In the genomic region with DNA sequence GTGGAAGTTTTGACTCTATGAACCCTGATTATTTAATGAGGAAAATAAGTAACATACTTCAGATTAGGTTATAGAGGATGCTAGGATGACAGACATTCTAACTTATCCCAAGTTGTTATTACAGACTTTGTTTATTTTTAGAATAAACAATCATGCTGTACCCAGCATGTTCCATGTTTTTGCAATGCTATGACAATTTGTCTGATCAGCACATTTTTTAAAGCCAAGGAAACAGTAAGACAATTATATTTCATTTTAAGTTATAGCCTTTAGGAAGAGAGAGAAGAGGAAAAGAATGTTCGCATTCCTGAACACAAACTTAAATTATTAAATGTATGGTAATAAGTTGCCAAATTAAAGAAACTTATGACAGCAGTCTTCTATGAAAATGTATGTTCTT, we compare ENCODE assay signal across 14 cellular contexts.
A peak's percentile ranks its signal among the peaks of the same experiment; 100 is the strongest.
DNase-seq lines count a peak whose midpoint lies in the region; ATAC-seq, FAIRE-seq and TF ChIP-seq lines count a peak whose summit lies in the region.
"Had no signal": no experiment of that assay in that cellular context is flagged by ENCODE, and none has a peak within 500 bp of the region (broad histone marks: within the 10 kb centered on the region; RNA-seq: fewer than 3 reads in every experiment).

No MANE protein-coding gene starts in this region.

- DNase-seq in SK-N-MC (ENCODE audit: low read depth, low spot score) (no peak), K562 (ENCODE audit: extremely low read depth in 1 of 4, low spot score in 3 of 4) (no peak), fibroblast of peridontal ligament (ENCODE audit: extremely low read depth) (peak; percentile 9), foreskin fibroblast (no peak), C1 segment of cervical spinal cord (lab: John Stamatoyannopoulos, UW) (no peak)
- DNase-seq in activated T-helper 2 cell treated with anti-CD3 and anti-CD28 coated beads, Interferon-gamma antibody, Interleukin-2, Interleukin-4, amounts not matched to agents 10 μg/mL and 5 μg/mL and 100 μg/mL, durations not matched to agents 14 hours and 24 hours and 36 hours (ENCODE audit: low spot score), result no peak
- no peak for DNase-seq in activated CD4-positive, alpha-beta T cell treated with anti-CD3 and anti-CD28 coated beads, Interleukin-2, amount 50 U/mL, for 48 hours
- DNase-seq: AML-193; CD4-positive, CD25-positive, alpha-beta regulatory T cell; DMS53; H9 had no signal

- H3K9me1 ChIP-seq in K562 (ENCODE audit: control insufficient read depth, insufficient read depth, low read length), result no peaks in the 10 kb centered on the region

- no peaks in the 10 kb centered on the region for H3K9me3 ChIP-seq in SK-N-MC (ENCODE audit: low read depth, low read length)
- H3K9me3 ChIP-seq in K562 (replicated peaks; ENCODE audit: control insufficient read depth, insufficient read depth, low read depth, low read length), result no peaks in the 10 kb centered on the region
- H3K9me3 ChIP-seq: BLaER1 had no signal

- CTCF ChIA-PET in K562 (lab: Yijun Ruan, JAX; ENCODE audit: low intra/inter-chr PET ratio), result no interaction called here

- no peak overlapping the region for H3K9ac ChIP-seq in SK-N-MC (ENCODE audit: insufficient read length)
- H3K9ac ChIP-seq in K562 (ENCODE audit: insufficient read depth in 1 of 2, low read depth in 2 of 2, low read length in 2 of 2), result no peak overlapping the region
- H3K9ac ChIP-seq: BLaER1 had no signal

- H3K4me3 ChIP-seq in SK-N-MC (peak overlapping the region; percentile 45; the same call in 1 of the 2 replicates), K562 (no peak overlapping the region), foreskin fibroblast (ENCODE audit: low read depth in 1 of 2, low read length in 2 of 2) (no peak overlapping the region)
- H3K4me3 ChIP-seq: BLaER1, GM23338 had no signal

- H3K27ac Mint-ChIP-seq in nephron, result peak overlapping the region; percentile 24 to 90 (median 81)
- H3K27ac Mint-ChIP-seq in activated T-helper 2 cell treated with anti-CD3 and anti-CD28 coated beads, Interferon-gamma antibody, Interleukin-2, Interleukin-4, amounts not matched to agents 10 μg/mL and 5 μg/mL and 100 μg/mL, durations not matched to agents 14 hours and 24 hours and 36 hours, result no peak overlapping the region
- H3K27ac Mint-ChIP-seq: CD4-positive, CD25-positive, alpha-beta regulatory T cell; GM23338; H9 had no signal

- in situ Hi-C loops in K562 (cut with MboI), result loop anchor here (25.0 kb wide), 1 partner anchor 310 kb away; no protein-coding TSS in a partner anchor

- no peaks in the 10 kb centered on the region for H3K36me3 Mint-ChIP-seq in nephron (ENCODE audit: low read depth)
- no peaks in the 10 kb centered on the region for H3K36me3 Mint-ChIP-seq in activated T-helper 2 cell treated with anti-CD3 and anti-CD28 coated beads, Interferon-gamma antibody, Interleukin-2, Interleukin-4, amounts not matched to agents 10 μg/mL and 5 μg/mL and 100 μg/mL, durations not matched to agents 14 hours and 24 hours and 36 hours (ENCODE audit: low read depth)
- H3K36me3 Mint-ChIP-seq: CD4-positive, CD25-positive, alpha-beta regulatory T cell had no signal

- no peaks in the 10 kb centered on the region for H4K20me1 ChIP-seq in K562 (replicated peaks; ENCODE audit: control insufficient read depth, insufficient read depth, low read length)
- H4K20me1 ChIP-seq: BLaER1 had no signal

- H3K4me1 ChIP-seq in K562 (replicated peaks in 1 of 2; ENCODE audit: control insufficient read depth in 2 of 2, insufficient read depth in 2 of 2, low read length in 2 of 2), result no peaks in the 10 kb centered on the region
- H3K4me1 ChIP-seq: BLaER1 had no signal

- BruUV-seq in K562 (replicated peaks; lab: Mats Ljungman, UMichigan), result no TSS peak

- no peaks in the 10 kb centered on the region for H3K79me2 ChIP-seq in K562 (ENCODE audit: control insufficient read depth, insufficient read depth, low read length)

- no peak overlapping the region for H3K4me2 ChIP-seq in K562 (ENCODE audit: insufficient read depth, low read length)
- H3K4me2 ChIP-seq: BLaER1, GM23338 had no signal

- H3K27ac ChIP-seq in SK-N-MC, result peak overlapping the region; percentile 70
- H3K27ac ChIP-seq in K562 (ENCODE audit: extremely low read depth, low read depth, low read length), result no peak overlapping the region
- H3K27ac ChIP-seq: BLaER1 had no signal

- H2AFZ ChIP-seq in K562 (ENCODE audit: low read depth, low read length), result no peak overlapping the region
- H2AFZ ChIP-seq: GM23338 had no signal

- WGBS in K562 (ENCODE audit: insufficient coverage, low coverage, missing lambda C conversion rate), result 13% methylated on average over 1 of the region's 1 CpG

- H3K27me3 ChIP-seq in K562 (ENCODE audit: control insufficient read depth in 2 of 2, insufficient read depth in 2 of 2, low read length in 2 of 2), result no peaks in the 10 kb centered on the region
- H3K27me3 ChIP-seq: BLaER1 had no signal

- ATAC-seq in K562, result no peak
- ATAC-seq: GM23338 had no signal

- no peaks in the 10 kb centered on the region for H3K36me3 ChIP-seq in SK-N-MC (ENCODE audit: insufficient read depth, low read length)
- no peaks in the 10 kb centered on the region for H3K36me3 ChIP-seq in K562 (ENCODE audit: control insufficient read depth, insufficient read depth, low read length)
- H3K36me3 ChIP-seq: BLaER1 had no signal

- H3K9me3 Mint-ChIP-seq in nephron, result no peaks in the 10 kb centered on the region
- no peaks in the 10 kb centered on the region for H3K9me3 Mint-ChIP-seq in activated T-helper 2 cell treated with anti-CD3 and anti-CD28 coated beads, Interferon-gamma antibody, Interleukin-2, Interleukin-4, amounts not matched to agents 10 μg/mL and 5 μg/mL and 100 μg/mL, durations not matched to agents 14 hours and 24 hours and 36 hours
- H3K9me3 Mint-ChIP-seq: GM23338 had no signal

- POLR2A ChIA-PET in K562 (lab: Yijun Ruan, JAX), result no interaction called here

- intact Hi-C loops in K562 (cut with micrococcal nuclease), result no loop called here
- intact Hi-C loops in activated T-helper 2 cell treated with anti-CD3 and anti-CD28 coated beads, Interferon-gamma antibody, Interleukin-2, Interleukin-4, amounts not matched to agents 10 μg/mL and 5 μg/mL and 100 μg/mL, durations not matched to agents 14 hours and 24 hours and 36 hours (cut with micrococcal nuclease), result no loop called here

- no peak for TF ChIP-seq RAD21 in K562 (CRISPR knock-in tag; conservative IDR thresholded peaks at IDR 0.05 in 1 of 2, IDR thresholded peaks at IDR 0.05 in 1 of 2)

- no peak for FAIRE-seq in K562 (lab: Jason Lieb, UNC)

- no peak for TF ChIP-seq CTCF in K562 (IDR thresholded peaks at IDR 0.05 in 2 of 3, conservative IDR thresholded peaks at IDR 0.05 in 1 of 3; ENCODE audit: insufficient read depth in 2 of 3, low read depth in 1 of 3, low read length in 3 of 3)
- no peak for TF ChIP-seq CTCF in nephron (IDR thresholded peaks at IDR 0.05; ENCODE audit: unreplicated experiment in 3 of 3)
- no peak for TF ChIP-seq CTCF in foreskin fibroblast (IDR thresholded peaks at IDR 0.05; ENCODE audit: low read depth, low read length)

- TF ChIP-seq EP300 in K562 (IDR thresholded peaks at IDR 0.05; ENCODE audit: low read length), result no peak

- H3K4me3 Mint-ChIP-seq in nephron, result peak overlapping the region in 1 of 3 experiments; percentile 47
- H3K4me3 Mint-ChIP-seq in activated T-helper 2 cell treated with anti-CD3 and anti-CD28 coated beads, Interferon-gamma antibody, Interleukin-2, Interleukin-4, amounts not matched to agents 10 μg/mL and 5 μg/mL and 100 μg/mL, durations not matched to agents 14 hours and 24 hours and 36 hours (ENCODE audit: low read depth), result no peak overlapping the region
- H3K4me3 Mint-ChIP-seq: CD4-positive, CD25-positive, alpha-beta regulatory T cell; GM23338; H9 had no signal

- H3K4me1 Mint-ChIP-seq in nephron, result peaks cover 29% of the 10 kb centered on the region
- no peaks in the 10 kb centered on the region for H3K4me1 Mint-ChIP-seq in activated T-helper 2 cell treated with anti-CD3 and anti-CD28 coated beads, Interferon-gamma antibody, Interleukin-2, Interleukin-4, amounts not matched to agents 10 μg/mL and 5 μg/mL and 100 μg/mL, durations not matched to agents 14 hours and 24 hours and 36 hours (ENCODE audit: low read depth)
- H3K4me1 Mint-ChIP-seq: CD4-positive, CD25-positive, alpha-beta regulatory T cell; GM23338 had no signal

- no peaks in the 10 kb centered on the region for H3K27me3 Mint-ChIP-seq in nephron (ENCODE audit: low read depth)
- peaks cover 32% of the 10 kb centered on the region for H3K27me3 Mint-ChIP-seq in activated T-helper 2 cell treated with anti-CD3 and anti-CD28 coated beads, Interferon-gamma antibody, Interleukin-2, Interleukin-4, amounts not matched to agents 10 μg/mL and 5 μg/mL and 100 μg/mL, durations not matched to agents 14 hours and 24 hours and 36 hours (ENCODE audit: low read depth)

- no peak for TF ChIP-seq POLR2A in K562 (conservative IDR thresholded peaks at IDR 0.05)

TF ChIP-seq in K562, 482 proteins besides CTCF, POLR2A, EP300 and RAD21 (continues in another document):
- TF ChIP-seq, protein P1, sequence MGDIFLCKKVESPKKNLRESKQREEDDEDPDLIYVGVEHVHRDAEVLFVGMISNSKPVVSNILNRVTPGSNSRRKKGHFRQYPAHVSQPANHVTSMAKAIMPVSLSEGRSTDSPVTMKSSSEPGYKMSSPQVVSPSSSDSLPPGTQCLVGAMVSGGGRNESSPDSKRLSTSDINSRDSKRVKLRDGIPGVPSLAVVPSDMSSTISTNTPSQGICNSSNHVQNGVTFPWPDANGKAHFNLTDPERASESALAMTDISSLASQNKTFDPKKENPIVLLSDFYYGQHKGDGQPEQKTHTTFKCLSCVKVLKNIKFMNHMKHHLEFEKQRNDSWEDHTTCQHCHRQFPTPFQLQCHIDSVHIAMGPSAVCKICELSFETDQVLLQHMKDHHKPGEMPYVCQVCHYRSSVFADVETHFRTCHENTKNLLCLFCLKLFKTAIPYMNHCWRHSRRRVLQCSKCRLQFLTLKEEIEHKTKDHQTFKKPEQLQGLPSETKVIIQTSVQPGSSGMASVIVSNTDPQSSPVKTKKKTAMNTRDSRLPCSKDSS (IDR thresholded peaks at IDR 0.05; ENCODE audit: low read depth, partially characterized antibody), result no peak
- TF ChIP-seq ZNF274 (IDR thresholded peaks at IDR 0.05; ENCODE audit: borderline replicate concordance, low read depth, low read length) (no peak), MAFF (IDR thresholded peaks at IDR 0.05; ENCODE audit: low read length) (peak; percentile 71), FIP1L1 (IDR thresholded peaks at IDR 0.05; ENCODE audit: low read depth, low read length, poor library complexity, severe bottlenecking) (no peak), ZNF316 (IDR thresholded peaks at IDR 0.05) (peak; percentile 79), DPF2 (IDR thresholded peaks at IDR 0.05) (no peak), C11orf30 (IDR thresholded peaks at IDR 0.05; ENCODE audit: low read depth) (peak; percentile 37; the same call in 1 of the 2 replicates), MAFK (IDR thresholded peaks at IDR 0.05; ENCODE audit: low read length) (peak; percentile 72), RAD51 (IDR thresholded peaks at IDR 0.05; ENCODE audit: borderline replicate concordance, low read depth) (no peak), NCOA2 (IDR thresholded peaks at IDR 0.05; ENCODE audit: partially characterized antibody in 2 of 2) (no peak), ZNF717 (CRISPR knock-in tag; IDR thresholded peaks at IDR 0.05) (no peak), KDM1A (IDR thresholded peaks at IDR 0.05) (no peak), MAFG (tag; conservative IDR thresholded peaks at IDR 0.05) (peak; percentile 68)
